In genomic region chr17:56599093-56599492, GRCh38 we compare ENCODE assay signal across 25 cellular contexts. TPM values are rescaled to one million over a fixed set of nuclear protein-coding genes. Genes with fewer than 3 reads are reported as not detected.
DNase-seq lines count a peak whose midpoint lies in the region; ATAC-seq and TF ChIP-seq lines count a peak whose summit lies in the region.
"Had no signal": no experiment of that assay in that cellular context is flagged by ENCODE, and none has a peak within 500 bp of the region (broad histone marks: within the 10 kb centered on the region; RNA-seq: fewer than 3 reads in every experiment).

No MANE protein-coding gene starts in this region.

- no peaks in the 10 kb centered on the region for H3K9me3 Mint-ChIP-seq in activated CD4-positive, alpha-beta T cell treated with anti-CD3 and anti-CD28 coated beads for 36 hours (ENCODE audit: low read depth)
- peaks cover 0 to 3% (median 0%) of the 10 kb centered on the region in 7 donors for H3K9me3 Mint-ChIP-seq in CD4-positive, CD25-positive, alpha-beta regulatory T cell
- no peaks in the 10 kb centered on the region for H3K9me3 Mint-ChIP-seq in brain
- no peaks in the 10 kb centered on the region for H3K9me3 Mint-ChIP-seq in stimulated activated memory B cell treated with anti-CD40 and anti-IgM and Interleukin-4, amounts not matched to agents 10 μg/mL and 1 μg/mL and 100 μg/mL, for 72 hours
- H3K9me3 Mint-ChIP-seq: activated T-helper 1 cell treated with anti-CD3 and anti-CD28 coated beads, Interleukin-12 subunit alpha, Interleukin-12 subunit beta, Interleukin-2, Interleukin-4 antibody, amounts not matched to agents 30 ng/mL and 10 ng/mL and 1 ng/mL, durations not matched to agents 14 hours and 24 hours and 36 hours; stimulated activated naive CD8-positive, alpha-beta T cell treated with anti-CD3 and anti-CD28 coated beads, Interleukin-15, amount 100 ng/mL, for 72 hours had no signal

- peak overlapping the region; percentile 78; the same call in 1 of the 2 replicates for H3K4me2 ChIP-seq in PC-9
- H3K4me2 ChIP-seq in SK-N-SH, result no peak overlapping the region

- peaks cover 93% of the 10 kb centered on the region for H3K4me1 ChIP-seq in CD4-positive, CD25-positive, alpha-beta regulatory T cell (ENCODE audit: control insufficient read depth, insufficient read depth, low read length, poor library complexity, severe bottlenecking)
- H3K4me1 ChIP-seq in PC-9 (replicated peaks; ENCODE audit: insufficient read depth) (peaks cover 31% of the 10 kb centered on the region), SK-N-SH (ENCODE audit: control insufficient read depth in 1 of 2, insufficient read depth in 2 of 2, low read depth in 1 of 2, low read length in 1 of 2) (peaks cover 5 to 6% of the 10 kb centered on the region in 2 experiments; a peak in 3 of 4 replicates)

- no peaks in the 10 kb centered on the region for H3K36me3 Mint-ChIP-seq in activated CD4-positive, alpha-beta T cell treated with anti-CD3 and anti-CD28 coated beads for 36 hours (ENCODE audit: low read depth)
- no peaks in the 10 kb centered on the region for H3K36me3 Mint-ChIP-seq in CD4-positive, CD25-positive, alpha-beta regulatory T cell
- H3K36me3 Mint-ChIP-seq in brain, result no peaks in the 10 kb centered on the region
- H3K36me3 Mint-ChIP-seq in stimulated activated memory B cell treated with anti-CD40 and anti-IgM and Interleukin-4, amounts not matched to agents 10 μg/mL and 1 μg/mL and 100 μg/mL, for 72 hours, result no peaks in the 10 kb centered on the region

- no peaks in the 10 kb centered on the region for H3K9me3 ChIP-seq in CD4-positive, CD25-positive, alpha-beta regulatory T cell (ENCODE audit: control insufficient read depth in 2 of 2, low read length in 2 of 2)
- H3K9me3 ChIP-seq in PC-9 (ENCODE audit: insufficient read depth, low read depth), result no peaks in the 10 kb centered on the region
- H3K9me3 ChIP-seq in SK-N-SH, result no peaks in the 10 kb centered on the region
- H3K9me3 ChIP-seq: colonic mucosa, heart right ventricle, prostate gland, sigmoid colon, tibial artery had no signal

- no peaks in the 10 kb centered on the region for H4K20me1 ChIP-seq in PC-9 (ENCODE audit: insufficient read depth)
- H4K20me1 ChIP-seq in SK-N-SH (ENCODE audit: insufficient read depth), result no peaks in the 10 kb centered on the region

- H3F3A ChIP-seq in PC-9 (ENCODE audit: insufficient read depth, low read depth) (peaks cover 27% of the 10 kb centered on the region), SK-N-SH (replicated peaks; ENCODE audit: insufficient read depth) (peaks cover 24% of the 10 kb centered on the region)

- H3K4me1 Mint-ChIP-seq in activated CD4-positive, alpha-beta T cell treated with anti-CD3 and anti-CD28 coated beads for 36 hours, result peaks cover 74% of the 10 kb centered on the region
- H3K4me1 Mint-ChIP-seq in CD4-positive, CD25-positive, alpha-beta regulatory T cell, result peaks cover 15 to 77% (median 38%) of the 10 kb centered on the region in 4 donors
- peaks cover 52% of the 10 kb centered on the region for H3K4me1 Mint-ChIP-seq in brain
- peaks cover 25% of the 10 kb centered on the region for H3K4me1 Mint-ChIP-seq in stimulated activated memory B cell treated with anti-CD40 and anti-IgM and Interleukin-4, amounts not matched to agents 10 μg/mL and 1 μg/mL and 100 μg/mL, for 72 hours

- no peak overlapping the region for H2AFZ ChIP-seq in PC-9
- no peak overlapping the region for H2AFZ ChIP-seq in SK-N-SH (ENCODE audit: low read depth)

- peak; percentile 39 for DNase-seq in activated CD4-positive, alpha-beta T cell treated with anti-CD3 and anti-CD28 coated beads for 36 hours
- DNase-seq in activated CD4-positive, alpha-beta T cell treated with anti-CD3 and anti-CD28 coated beads for 48 hours, result no peak
- DNase-seq in CD4-positive, CD25-positive, alpha-beta regulatory T cell, result peak in 2 of 3 donors; percentile 61 to 83
- no peak for DNase-seq in PC-9
- no peak for DNase-seq in COR-L47 (lab: John Stamatoyannopoulos, UW)
- no peak for DNase-seq in SK-N-SH
- DNase-seq: colonic mucosa, heart right ventricle, left colon, MV-4-11, NCI-H187 treated with DMSO at 0.1 percent for 48 hours, NCI-H69, sigmoid colon, T-helper 9 cell, tibial artery had no signal

- H3K4me3 ChIP-seq in CD4-positive, CD25-positive, alpha-beta regulatory T cell (ENCODE audit: low read depth, low read length), result no peak overlapping the region
- no peak overlapping the region for H3K4me3 ChIP-seq in PC-9
- no peak overlapping the region for H3K4me3 ChIP-seq in SK-N-SH (ENCODE audit: low read depth in 2 of 2, low read length in 1 of 2)
- H3K4me3 ChIP-seq: colonic mucosa, heart right ventricle, K562, prostate gland, sigmoid colon, SK-N-MC, tibial artery had no signal

- H3K36me3 ChIP-seq in CD4-positive, CD25-positive, alpha-beta regulatory T cell (ENCODE audit: control insufficient read depth, insufficient read depth, low read length), result no peaks in the 10 kb centered on the region
- H3K36me3 ChIP-seq in PC-9 (ENCODE audit: low read depth), result no peaks in the 10 kb centered on the region
- no peaks in the 10 kb centered on the region for H3K36me3 ChIP-seq in SK-N-SH (replicated peaks in 1 of 2; ENCODE audit: control insufficient read depth in 1 of 2, insufficient read depth in 2 of 2, low read length in 1 of 2)
- H3K36me3 ChIP-seq: colonic mucosa, heart right ventricle, prostate gland, sigmoid colon, tibial artery had no signal

- H3K27ac Mint-ChIP-seq in activated CD4-positive, alpha-beta T cell treated with anti-CD3 and anti-CD28 coated beads for 36 hours, result peak overlapping the region; percentile 90
- H3K27ac Mint-ChIP-seq in CD4-positive, CD25-positive, alpha-beta regulatory T cell, result peak overlapping the region; percentile 87 to 97 (median 92)
- peak overlapping the region in 1 of 5 experiments; percentile 83 for H3K27ac Mint-ChIP-seq in brain
- no peak overlapping the region for H3K27ac Mint-ChIP-seq in stimulated activated memory B cell treated with anti-CD40 and anti-IgM and Interleukin-4, amounts not matched to agents 10 μg/mL and 1 μg/mL and 100 μg/mL, for 72 hours
- H3K27ac Mint-ChIP-seq: activated T-helper 1 cell treated with anti-CD3 and anti-CD28 coated beads, Interleukin-12 subunit alpha, Interleukin-12 subunit beta, Interleukin-2, Interleukin-4 antibody, amounts not matched to agents 30 ng/mL and 10 ng/mL and 1 ng/mL, durations not matched to agents 14 hours and 24 hours and 36 hours; stimulated activated naive CD8-positive, alpha-beta T cell treated with anti-CD3 and anti-CD28 coated beads, Interleukin-15, amount 100 ng/mL, for 72 hours had no signal

- no peak; the same call in 1 of the 2 replicates for TF ChIP-seq CTCF in PC-9 (conservative IDR thresholded peaks at IDR 0.05)
- TF ChIP-seq CTCF in brain (conservative IDR thresholded peaks at IDR 0.05), result no peak
- no peak for TF ChIP-seq CTCF in SK-N-SH (IDR thresholded peaks at IDR 0.05)

- WGBS in SK-N-SH (ENCODE audit: low lambda C conversion rate), result 80% methylated on average over 4 of the region's 4 CpGs

- peak overlapping the region; percentile 39 for H3K27ac ChIP-seq in CD4-positive, CD25-positive, alpha-beta regulatory T cell (ENCODE audit: insufficient read depth, low read length, poor library complexity, severe bottlenecking)
- no peak overlapping the region for H3K27ac ChIP-seq in PC-9
- no peak overlapping the region for H3K27ac ChIP-seq in SK-N-SH (ENCODE audit: low read depth in 2 of 2, low read length in 1 of 2)
- H3K27ac ChIP-seq: colonic mucosa, foreskin keratinocyte, heart right ventricle, prostate gland, RWPE1, sigmoid colon, SK-N-MC, tibial artery had no signal

- CTCF ChIA-PET in activated CD4-positive, alpha-beta T cell treated with anti-CD3 and anti-CD28 coated beads for 36 hours (lab: Charles Lee), result interaction anchor here (0.6 to 2.2 kb wide), 7 partner anchors 9 to 135 kb away, joined by 3 to 14 read pairs (median 3); no protein-coding TSS in a partner anchor
- CTCF ChIA-PET in PC-9 (lab: Charles Lee), result no interaction called here
- CTCF ChIA-PET in SK-N-SH (lab: Yijun Ruan, JAX), result interaction anchor here (0.9 to 11.7 kb wide), 5 partner anchors 20 to 181 kb away, joined by 3 to 253 read pairs (median 3); no protein-coding TSS in a partner anchor

- H3K9ac ChIP-seq in SK-N-SH, result no peak overlapping the region

- H3K9me2 ChIP-seq in PC-9 (ENCODE audit: insufficient read depth) (no peaks in the 10 kb centered on the region), SK-N-SH (no peaks in the 10 kb centered on the region)

- peaks cover 6% of the 10 kb centered on the region for H3K27me3 ChIP-seq in CD4-positive, CD25-positive, alpha-beta regulatory T cell (ENCODE audit: control insufficient read depth, insufficient read depth, low read length)
- no peaks in the 10 kb centered on the region for H3K27me3 ChIP-seq in PC-9 (ENCODE audit: insufficient read depth, low read depth)
- no peaks in the 10 kb centered on the region for H3K27me3 ChIP-seq in SK-N-SH (ENCODE audit: insufficient read depth)
- H3K27me3 ChIP-seq: foreskin keratinocyte had no signal

- no peak for TF ChIP-seq RAD21 in SK-N-SH (IDR thresholded peaks at IDR 0.05; ENCODE audit: low read length)

- no peak overlapping the region for H3K4me3 Mint-ChIP-seq in activated CD4-positive, alpha-beta T cell treated with anti-CD3 and anti-CD28 coated beads for 36 hours
- H3K4me3 Mint-ChIP-seq in CD4-positive, CD25-positive, alpha-beta regulatory T cell, result peak overlapping the region; percentile 78 to 94 (median 80)
- H3K4me3 Mint-ChIP-seq in brain, result peak overlapping the region; percentile 1 to 91 (median 86)
- H3K4me3 Mint-ChIP-seq in stimulated activated memory B cell treated with anti-CD40 and anti-IgM and Interleukin-4, amounts not matched to agents 10 μg/mL and 1 μg/mL and 100 μg/mL, for 72 hours, result no peak overlapping the region

- intact Hi-C loops in activated CD4-positive, alpha-beta T cell treated with anti-CD3 and anti-CD28 coated beads for 36 hours (cut with DNase I, micrococcal nuclease), result loop anchor here in 1 of 2 experiments (10.0 kb wide), 1 partner anchor 1174 kb away; the partner anchor contains the start of gene MMD
- intact Hi-C loops in PC-9 (cut with micrococcal nuclease; ENCODE audit: unreplicated experiment), result no loop called here

- TF ChIP-seq EP300 in SK-N-SH (IDR thresholded peaks at IDR 0.05; ENCODE audit: borderline replicate concordance in 1 of 2, low read depth in 1 of 2, low read length in 1 of 2), result no peak

- H3K27me3 Mint-ChIP-seq in activated CD4-positive, alpha-beta T cell treated with anti-CD3 and anti-CD28 coated beads for 36 hours, result peaks cover 15% of the 10 kb centered on the region
- H3K27me3 Mint-ChIP-seq in CD4-positive, CD25-positive, alpha-beta regulatory T cell, result peaks cover 51% of the 10 kb centered on the region
- H3K27me3 Mint-ChIP-seq in brain, result peaks cover 27% of the 10 kb centered on the region
- H3K27me3 Mint-ChIP-seq in stimulated activated memory B cell treated with anti-CD40 and anti-IgM and Interleukin-4, amounts not matched to agents 10 μg/mL and 1 μg/mL and 100 μg/mL, for 72 hours, result peaks cover 70% of the 10 kb centered on the region
- H3K27me3 Mint-ChIP-seq: stimulated activated naive CD8-positive, alpha-beta T cell treated with anti-CD3 and anti-CD28 coated beads, Interleukin-15, amount 100 ng/mL, for 72 hours had no signal

- no peak for ATAC-seq in activated CD4-positive, alpha-beta T cell treated with anti-CD3 and anti-CD28 coated beads for 36 hours
- peak; percentile 29 to 38 for ATAC-seq in CD4-positive, CD25-positive, alpha-beta regulatory T cell (ENCODE audit: low read depth in 2 of 2)
- ATAC-seq in stimulated activated memory B cell treated with anti-CD40 and anti-IgM and Interleukin-4, amounts not matched to agents 10 μg/mL and 1 μg/mL and 100 μg/mL, for 72 hours, result no peak
- ATAC-seq: esophagus mucosa; foreskin keratinocyte; heart right ventricle; K562; left colon; stimulated activated naive CD8-positive, alpha-beta T cell treated with anti-CD3 and anti-CD28 coated beads, Interleukin-15, amount 100 ng/mL, for 72 hours had no signal

- H3K79me2 ChIP-seq in PC-9 (ENCODE audit: low read depth) (peaks cover 29% of the 10 kb centered on the region), SK-N-SH (ENCODE audit: insufficient read depth) (peaks cover 9% of the 10 kb centered on the region; the same call in 1 of the 2 replicates)

- POLR2A ChIA-PET in activated CD4-positive, alpha-beta T cell treated with anti-CD3 and anti-CD28 coated beads for 36 hours (lab: Charles Lee), result no interaction called here
- POLR2A ChIA-PET in PC-9 (lab: Charles Lee; ENCODE audit: unreplicated experiment), result no interaction called here
- POLR2A ChIA-PET in SK-N-SH (lab: Yijun Ruan, JAX), result no interaction called here

- BruUV-seq in PC-9 (replicated peaks; lab: Mats Ljungman, UMichigan), result no TSS peak

RNA-seq across cellular contexts. Expression of gene NOG, which starts 5.6 kb away (rescaled TPM):
- total RNA-seq in activated CD4-positive, alpha-beta T cell treated with anti-CD3 and anti-CD28 coated beads for 36 hours, result 1 to 10 TPM; 2.6 to 3.4 TPM
- 4.8 TPM for total RNA-seq in CD4-positive, CD25-positive, alpha-beta regulatory T cell
- polyA plus RNA-seq in CD4-positive, CD25-positive, alpha-beta regulatory T cell, result 10 to 100 TPM; 14.2 to 34.7 (median 23.7) TPM
- 4.2 and 4.8 TPM in 2 replicates for total RNA-seq in PC-9 (2021)
- polyA plus RNA-seq in brain (ENCODE audit: insufficient read depth, low read depth, low replicate concordance), result 0.66 TPM
- 3.1 and 3.2 TPM in 2 replicates for polyA plus RNA-seq in SK-N-SH (2012; rRNA removed)
- 1.4 and 2.7 TPM in 2 replicates for polyA plus RNA-seq in SK-N-SH (2012; cell fraction: cytosol; rRNA removed)
- 2.5 and 2.7 TPM in 2 replicates for polyA plus RNA-seq in SK-N-SH (2012; cell fraction: nucleus; rRNA removed)
- total RNA-seq: activated T-helper 1 cell treated with anti-CD3 and anti-CD28 coated beads, Interleukin-12 subunit alpha, Interleukin-12 subunit beta, Interleukin-2, Interleukin-4 antibody, amounts not matched to agents 30 ng/mL and 10 ng/mL and 1 ng/mL, durations not matched to agents 14 hours and 24 hours and 36 hours; esophagus mucosa; K562 had no signal
- polyA plus RNA-seq: K562 had no signal

Comparison
In these comparisons a context has a peak if more than half of its experiments do, and no peak if none do; other contexts are left out.
1. DNase-seq: peak in activated CD4-positive, alpha-beta T cell treated with anti-CD3 and anti-CD28 coated beads for 36 hours (single experiment) and CD4-positive, CD25-positive, alpha-beta regulatory T cell (2 of 3); none in activated CD4-positive, alpha-beta T cell treated with anti-CD3 and anti-CD28 coated beads for 48 hours (single experiment), PC-9 (0 of 2), COR-L47 (single experiment) and SK-N-SH (single experiment).
2. ATAC-seq: peak in CD4-positive, CD25-positive, alpha-beta regulatory T cell (2 of 2); none in activated CD4-positive, alpha-beta T cell treated with anti-CD3 and anti-CD28 coated beads for 36 hours (single experiment) and stimulated activated memory B cell treated with anti-CD40 and anti-IgM and Interleukin-4, amounts not matched to agents 10 μg/mL and 1 μg/mL and 100 μg/mL, for 72 hours (single experiment).
3. H3K4me3 Mint-ChIP-seq: peak in CD4-positive, CD25-positive, alpha-beta regulatory T cell (4 of 4) and brain (5 of 5); none in activated CD4-positive, alpha-beta T cell treated with anti-CD3 and anti-CD28 coated beads for 36 hours (single experiment) and stimulated activated memory B cell treated with anti-CD40 and anti-IgM and Interleukin-4, amounts not matched to agents 10 μg/mL and 1 μg/mL and 100 μg/mL, for 72 hours (single experiment).